Comparison of ENCODE assay signal across 14 cellular contexts in genomic region chr2:121052023-121052422, GRCh38.
"Had no signal": no experiment of that assay in that cellular context is flagged by ENCODE, and none has a peak within 500 bp of the region (broad histone marks: within the 10 kb centered on the region; RNA-seq: fewer than 3 reads in every experiment).

No MANE protein-coding gene starts in this region.

- DNase-seq: activated CD4-positive, alpha-beta T cell treated with anti-CD3 and anti-CD28 coated beads, Interleukin-2, amount 10 ng/mL, durations not matched to agents 7 days and 5 days; activated CD8-positive, alpha-beta memory T cell treated with anti-CD3 and anti-CD28 coated beads, Interleukin-2, amount 50 U/mL, for 48 hours; activated effector memory CD4-positive, alpha-beta T cell treated with Interleukin-2 at 50 U/mL for 16 hours; activated naive CD4-positive, alpha-beta T cell treated with anti-CD3 and anti-CD28 coated beads, Interleukin-2, amount 50 U/mL, for 16 hours; activated T-cell treated with anti-CD3 and anti-CD28 coated beads, Interleukin-2, amount 50 U/mL, for 48 hours; effector memory CD8-positive, alpha-beta T cell; esophagus squamous epithelium; foreskin melanocyte; kidney glomerular epithelial cell; nephron progenitor cell; nucleus accumbens; testis had no signal

- H3K9me3 ChIP-seq: testis had no signal

- H3K27ac ChIP-seq: esophagus squamous epithelium, skin epidermis, testis had no signal

- H3K36me3 ChIP-seq: esophagus squamous epithelium had no signal

- H3K27me3 ChIP-seq: testis had no signal

- H3K4me3 ChIP-seq: esophagus squamous epithelium, lung, skin epidermis, testis had no signal

- ATAC-seq: effector memory CD8-positive, alpha-beta T cell had no signal

- H3K4me1 ChIP-seq: esophagus squamous epithelium, testis had no signal
